In the genomic region with DNA sequence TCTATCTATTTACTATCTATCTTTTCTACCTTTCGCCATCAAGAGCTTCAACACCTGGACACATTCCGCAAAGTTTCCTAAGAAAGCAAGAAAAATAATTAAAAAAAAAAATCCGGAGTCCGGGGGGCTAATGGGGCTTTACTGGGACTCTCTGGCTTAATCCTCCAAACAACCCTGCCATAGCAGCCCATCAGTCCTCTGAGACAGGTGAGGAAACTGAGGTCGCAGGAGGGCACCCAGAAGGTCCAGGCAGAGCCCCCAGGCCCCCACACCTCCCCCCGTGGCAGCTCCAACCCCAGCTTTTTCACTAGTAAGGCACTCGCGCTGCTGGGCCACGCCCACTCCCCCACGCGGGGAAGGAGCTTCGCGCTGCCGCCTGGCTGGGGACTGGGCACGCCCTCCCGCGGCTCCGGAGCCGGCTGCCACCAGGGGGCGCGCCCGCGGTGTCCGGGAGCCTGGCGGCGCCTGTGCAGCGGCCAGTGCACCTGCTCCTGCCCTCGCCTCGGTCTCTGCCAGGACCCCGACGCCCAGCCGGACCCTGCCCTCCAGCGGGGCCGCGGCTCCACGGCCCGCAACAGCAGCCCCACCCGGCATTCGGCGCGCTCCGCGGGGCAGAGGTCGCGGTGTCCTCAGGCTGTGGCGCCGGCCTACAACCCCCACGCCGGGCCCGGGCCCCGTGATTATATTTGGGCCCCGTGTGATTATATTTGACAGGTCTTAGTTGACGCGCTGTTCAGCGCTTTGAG, we compare ENCODE assay signal across 1 cellular context.
TF ChIP-seq lines count a peak whose summit lies in the region.

No MANE protein-coding gene starts in this region.

TF ChIP-seq in SK-N-SH, 30 proteins besides CTCF, POLR2A, EP300 and RAD21 (continued from another document):
- TF ChIP-seq, protein P1, sequence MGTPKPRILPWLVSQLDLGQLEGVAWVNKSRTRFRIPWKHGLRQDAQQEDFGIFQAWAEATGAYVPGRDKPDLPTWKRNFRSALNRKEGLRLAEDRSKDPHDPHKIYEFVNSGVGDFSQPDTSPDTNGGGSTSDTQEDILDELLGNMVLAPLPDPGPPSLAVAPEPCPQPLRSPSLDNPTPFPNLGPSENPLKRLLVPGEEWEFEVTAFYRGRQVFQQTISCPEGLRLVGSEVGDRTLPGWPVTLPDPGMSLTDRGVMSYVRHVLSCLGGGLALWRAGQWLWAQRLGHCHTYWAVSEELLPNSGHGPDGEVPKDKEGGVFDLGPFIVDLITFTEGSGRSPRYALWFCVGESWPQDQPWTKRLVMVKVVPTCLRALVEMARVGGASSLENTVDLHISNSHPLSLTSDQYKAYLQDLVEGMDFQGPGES (IDR thresholded peaks at IDR 0.05; ENCODE audit: low read depth, low read length), result no peak
- TF ChIP-seq SMC3 (IDR thresholded peaks at IDR 0.05; ENCODE audit: low read depth, low read length) (peak; percentile 54), TEAD4 (IDR thresholded peaks at IDR 0.05; ENCODE audit: borderline replicate concordance, insufficient read depth) (no peak)
